8 cellular contexts compared by ENCODE assay signal in the genomic region with DNA sequence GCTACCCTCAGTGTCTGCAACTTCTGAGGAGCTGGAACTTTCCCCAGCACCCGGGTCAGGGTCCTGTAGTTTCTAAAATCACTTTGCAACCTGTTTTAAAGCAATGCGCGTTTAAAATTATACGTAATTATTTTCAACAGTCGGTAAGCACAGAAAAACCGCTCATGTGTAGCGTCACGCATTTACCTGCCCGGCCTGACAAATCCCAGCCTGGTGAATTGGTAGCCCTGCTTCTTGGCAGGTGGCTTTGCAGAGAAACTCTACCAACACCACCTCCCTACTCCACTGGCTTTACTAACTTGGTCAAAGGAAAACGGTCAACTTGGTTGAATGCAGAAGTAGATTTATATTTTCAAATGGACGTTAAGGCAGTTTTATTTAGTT. TPM values are rescaled to one million over a fixed set of nuclear protein-coding genes. Genes with fewer than 3 reads are reported as not detected.
DNase-seq lines count a peak whose midpoint lies in the region; ATAC-seq and TF ChIP-seq lines count a peak whose summit lies in the region.

No MANE protein-coding gene starts in this region.

- H3K9me3 ChIP-seq in left lung (peaks cover 0 to 3% of the 10 kb centered on the region in 2 donors), tibial nerve (peaks cover 0 to 2% (median 0%) of the 10 kb centered on the region in 4 donors)

- intact Hi-C loops in left lung (cut with DNase I) = no loop called here

- TF ChIP-seq CTCF in left lung (IDR thresholded peaks at IDR 0.05) (no peak), tibial nerve (IDR thresholded peaks at IDR 0.05) (no peak)

- no peak overlapping the region for H3K27ac Mint-ChIP-seq in T-helper 1 cell treated with Interleukin-12 subunit alpha and Interleukin-12 subunit beta and Interleukin-4 antibody, amounts not matched to agents 30 μg/mL and 1 μg/mL, for 36 hours
- H3K27ac Mint-ChIP-seq in activated naive CD8-positive, alpha-beta T cell = no peak overlapping the region

- no peak for TF ChIP-seq EP300 in tibial nerve (IDR thresholded peaks at IDR 0.05)

- H3K4me1 Mint-ChIP-seq in T-helper 1 cell treated with Interleukin-12 subunit alpha and Interleukin-12 subunit beta and Interleukin-4 antibody, amounts not matched to agents 30 μg/mL and 1 μg/mL, for 36 hours (ENCODE audit: low read depth) = peaks cover 12% of the 10 kb centered on the region
- peaks cover 7% of the 10 kb centered on the region for H3K4me1 Mint-ChIP-seq in activated naive CD8-positive, alpha-beta T cell (ENCODE audit: low read depth)

- H3K27ac ChIP-seq in left lung (peak overlapping the region; percentile 83 to 86), tibial nerve (peak overlapping the region; percentile 30 to 87 (median 79))

- H3K27me3 ChIP-seq in left lung (peaks cover 4 to 16% of the 10 kb centered on the region in 2 donors), tibial nerve (no peaks in the 10 kb centered on the region)

- H3K4me1 ChIP-seq in left lung (peaks cover 0 to 17% of the 10 kb centered on the region in 2 donors), tibial nerve (peaks cover 0 to 14% (median 3%) of the 10 kb centered on the region in 4 donors)

- DNase-seq in T-helper 1 cell (no peak), left lung (peak in 1 of 2 donors; percentile 39), tibial nerve (ENCODE audit: low spot score in 2 of 2) (no peak), KBM-7 (no peak), SHP77 (lab: John Stamatoyannopoulos, UW) (no peak)

- WGBS in tibial nerve, 2 donors = 44 to 46% methylated on average over 11 of the region's 11 CpGs

- in situ Hi-C loops in KBM-7 (cut with MboI; ENCODE audit: low pct_unique_long_range_greater_than_20kb, low sequenced_read_pairs) = no loop called here

- H3K9me3 Mint-ChIP-seq in T-helper 1 cell treated with Interleukin-12 subunit alpha and Interleukin-12 subunit beta and Interleukin-4 antibody, amounts not matched to agents 30 μg/mL and 1 μg/mL, for 36 hours = peaks cover 4% of the 10 kb centered on the region
- peaks cover 4% of the 10 kb centered on the region for H3K9me3 Mint-ChIP-seq in activated naive CD8-positive, alpha-beta T cell (ENCODE audit: low read depth)

- H3K4me3 Mint-ChIP-seq in T-helper 1 cell treated with Interleukin-12 subunit alpha and Interleukin-12 subunit beta and Interleukin-4 antibody, amounts not matched to agents 30 μg/mL and 1 μg/mL, for 36 hours = peak overlapping the region; percentile 46
- H3K4me3 Mint-ChIP-seq in activated naive CD8-positive, alpha-beta T cell = peak overlapping the region; percentile 86

- H3K4me3 ChIP-seq in left lung (peak overlapping the region; percentile 36 to 51), tibial nerve (peak overlapping the region; percentile 38 to 70 (median 60))

- no peak for TF ChIP-seq POLR2A in tibial nerve (IDR thresholded peaks at IDR 0.05)

- H3K36me3 Mint-ChIP-seq in T-helper 1 cell treated with Interleukin-12 subunit alpha and Interleukin-12 subunit beta and Interleukin-4 antibody, amounts not matched to agents 30 μg/mL and 1 μg/mL, for 36 hours (ENCODE audit: low read depth) = peaks cover 6% of the 10 kb centered on the region
- peaks cover 5% of the 10 kb centered on the region for H3K36me3 Mint-ChIP-seq in activated naive CD8-positive, alpha-beta T cell

- H3K36me3 ChIP-seq in left lung = no peaks in the 10 kb centered on the region
- H3K36me3 ChIP-seq in tibial nerve = no peaks in the 10 kb centered on the region

- peaks cover 54% of the 10 kb centered on the region for H3K27me3 Mint-ChIP-seq in T-helper 1 cell treated with Interleukin-12 subunit alpha and Interleukin-12 subunit beta and Interleukin-4 antibody, amounts not matched to agents 30 μg/mL and 1 μg/mL, for 36 hours (ENCODE audit: low read depth)
- peaks cover 28% of the 10 kb centered on the region for H3K27me3 Mint-ChIP-seq in activated naive CD8-positive, alpha-beta T cell

- peak; percentile 1 for ATAC-seq in HG03175 (IDR thresholded peaks at IDR 0.05; ENCODE audit: unreplicated experiment)
- ATAC-seq in left lung = peak; percentile 79

RNA-seq across cellular contexts. Expression of a gene that starts 0.7 kb away (rescaled TPM):
- 10 to 100 TPM in 1 of 2 donors, 1 to 10 TPM in 1; 9.1 to 11.1 TPM for total RNA-seq in left lung
- total RNA-seq in tibial nerve = 1 to 10 TPM; 3.5 to 6.3 (median 5.1) TPM
